ENCODE assay signal across 23 cellular contexts in genomic region chr11:26806209-26806608, GRCh38.
DNase-seq lines count a peak whose midpoint lies in the region; ATAC-seq and TF ChIP-seq lines count a peak whose summit lies in the region.
"Had no signal": no experiment of that assay in that cellular context is flagged by ENCODE, and none has a peak within 500 bp of the region (broad histone marks: within the 10 kb centered on the region; RNA-seq: fewer than 3 reads in every experiment).

No MANE protein-coding gene starts in this region.

- TF ChIP-seq POLR2A in suprapubic skin (IDR thresholded peaks at IDR 0.05): no peak

- intact Hi-C loops in natural killer cell (cut with micrococcal nuclease): no loop called here

- TF ChIP-seq CTCF in RWPE2 (IDR thresholded peaks at IDR 0.05; ENCODE audit: poor library complexity, severe bottlenecking): no peak
- no peak for TF ChIP-seq CTCF in suprapubic skin (IDR thresholded peaks at IDR 0.05)
- no peak for TF ChIP-seq CTCF in natural killer cell (IDR thresholded peaks at IDR 0.05)

- no peak overlapping the region for H3K27ac Mint-ChIP-seq in natural killer cell
- H3K27ac Mint-ChIP-seq: activated T-helper 2 cell treated with anti-CD3 and anti-CD28 coated beads, Interferon-gamma antibody, Interleukin-2, Interleukin-4, amounts not matched to agents 10 μg/mL and 5 μg/mL and 100 μg/mL, durations not matched to agents 14 hours and 24 hours and 36 hours; IgD-negative memory B cell; mesothelial cell of epicardium; neural progenitor cell had no signal

- TF ChIP-seq EP300 in suprapubic skin (IDR thresholded peaks at IDR 0.05): no peak

- H3K9me3 ChIP-seq in RWPE2 (ENCODE audit: severe bottlenecking): no peaks in the 10 kb centered on the region
- no peaks in the 10 kb centered on the region for H3K9me3 ChIP-seq in suprapubic skin
- H3K9me3 ChIP-seq: HAP-1 had no signal

- H3K27me3 Mint-ChIP-seq in natural killer cell (ENCODE audit: low read depth in 2 of 2): no peaks in the 10 kb centered on the region
- H3K27me3 Mint-ChIP-seq: IgD-negative memory B cell had no signal

- no peak overlapping the region for H3K4me3 Mint-ChIP-seq in natural killer cell
- H3K4me3 Mint-ChIP-seq: IgD-negative memory B cell, mesothelial cell of epicardium, neural progenitor cell had no signal

- no peak overlapping the region for H3K27ac ChIP-seq in RWPE2 (ENCODE audit: poor library complexity, severe bottlenecking)
- no peak overlapping the region for H3K27ac ChIP-seq in suprapubic skin
- H3K27ac ChIP-seq: HL-60, neural progenitor cell, psoas muscle had no signal

- H3K36me3 Mint-ChIP-seq in natural killer cell: peaks cover 4% of the 10 kb centered on the region
- H3K36me3 Mint-ChIP-seq: mesothelial cell of epicardium, neural progenitor cell had no signal

- no peaks in the 10 kb centered on the region for H3K36me3 ChIP-seq in RWPE2 (ENCODE audit: low read depth)
- H3K36me3 ChIP-seq in suprapubic skin: no peaks in the 10 kb centered on the region
- H3K36me3 ChIP-seq: HAP-1, neural progenitor cell had no signal

- H3K27me3 ChIP-seq in RWPE2 (ENCODE audit: insufficient read depth, poor library complexity, severe bottlenecking) (no peaks in the 10 kb centered on the region), suprapubic skin (no peaks in the 10 kb centered on the region)
- H3K27me3 ChIP-seq: neural progenitor cell had no signal

- no peaks in the 10 kb centered on the region for H3K4me1 ChIP-seq in RWPE2 (ENCODE audit: insufficient read depth, poor library complexity, severe bottlenecking)
- no peaks in the 10 kb centered on the region for H3K4me1 ChIP-seq in suprapubic skin
- H3K4me1 ChIP-seq: HAP-1, neural progenitor cell, psoas muscle had no signal

- DNase-seq in GM04503 (ENCODE audit: low read depth) (peak; percentile 58), RWPE2 (ENCODE audit: low spot score) (no peak), fibroblast of gingiva (ENCODE audit: low read depth) (peak; percentile 55), renal cortical epithelial cell (ENCODE audit: low read depth) (peak; percentile 10), suprapubic skin (ENCODE audit: low spot score in 2 of 2) (no peak), natural killer cell (no peak), NCI-H510A (lab: John Stamatoyannopoulos, UW) (no peak)
- no peak for DNase-seq in activated naive CD4-positive, alpha-beta T cell (lab: John Stamatoyannopoulos, UW)
- DNase-seq: activated CD4-positive, alpha-beta T cell treated with anti-CD3 and anti-CD28 coated beads for 4 hours; C1 segment of cervical spinal cord; GDM1; kidney glomerular epithelial cell; NCI-H1930; psoas muscle; Right ventricle myocardium superior; stimulated activated CD4-positive, alpha-beta T cell treated with anti-CD3 and anti-CD28 coated beads, Interleukin-4, amount 100 ng/mL, for 1 hour had no signal

- no peak overlapping the region for H3K4me3 ChIP-seq in RWPE2 (ENCODE audit: severe bottlenecking)
- H3K4me3 ChIP-seq in suprapubic skin: no peak overlapping the region
- H3K4me3 ChIP-seq: HAP-1, neural progenitor cell, psoas muscle, smooth muscle cell had no signal

- peaks cover 14 to 15% of the 10 kb centered on the region in 2 donors for H3K9me3 Mint-ChIP-seq in natural killer cell
- H3K9me3 Mint-ChIP-seq: neural progenitor cell had no signal

- ATAC-seq in RWPE2 (ENCODE audit: low read depth) (0 out of 3 replicates have a peak, but pooled peaks have one; percentile 27), natural killer cell (no peak)
- ATAC-seq: psoas muscle had no signal

- WGBS in suprapubic skin: 16% methylated on average over 1 of the region's 1 CpG

- no peaks in the 10 kb centered on the region for H3K4me1 Mint-ChIP-seq in natural killer cell
- H3K4me1 Mint-ChIP-seq: IgD-negative memory B cell, neural progenitor cell had no signal

Comparison
In these comparisons a context has a peak if more than half of its experiments do, and no peak if none do; other contexts are left out.
1. DNase-seq: peak in GM04503 (single experiment), fibroblast of gingiva (single experiment) and renal cortical epithelial cell (single experiment); none in RWPE2 (single experiment), activated naive CD4-positive, alpha-beta T cell (0 of 4), suprapubic skin (0 of 2), natural killer cell (single experiment) and NCI-H510A (single experiment).